17 cellular contexts compared by ENCODE assay signal in the genomic region with DNA sequence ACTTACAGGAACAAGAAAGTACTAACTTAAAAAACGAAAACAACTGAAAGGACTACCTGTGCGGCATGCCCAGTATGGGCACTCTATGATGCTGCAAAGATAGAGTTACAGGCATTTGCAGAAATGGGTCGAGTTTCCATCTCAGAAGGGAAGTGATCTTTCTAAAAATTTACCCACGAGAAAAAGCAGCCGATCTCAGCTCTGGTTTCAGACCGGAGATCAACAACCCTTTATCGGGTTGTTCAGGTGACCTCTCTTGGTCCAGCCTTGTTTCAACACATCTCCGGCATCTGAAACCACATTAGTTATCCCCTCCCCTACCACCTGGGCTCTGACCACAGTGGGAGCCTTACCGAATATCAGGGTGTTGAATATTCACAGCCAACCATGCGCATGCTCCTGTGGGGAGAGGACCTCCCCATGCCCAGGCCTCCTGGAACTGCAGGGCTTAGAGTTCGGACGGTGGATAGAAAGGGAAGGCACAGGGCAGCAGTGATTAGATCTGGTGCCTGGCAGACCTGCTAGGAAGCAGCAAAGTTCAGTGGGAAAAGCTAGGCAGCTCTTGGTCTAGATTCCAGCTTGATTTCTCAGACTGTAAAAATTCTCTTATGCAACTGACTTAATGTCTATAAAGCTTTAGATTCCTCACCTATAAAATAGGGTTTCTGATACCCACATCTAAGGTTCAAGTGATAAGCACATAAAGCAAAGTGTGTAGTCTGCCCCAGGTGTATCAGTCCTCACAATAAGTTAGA.
A peak's percentile ranks its signal among the peaks of the same experiment; 100 is the strongest.
DNase-seq lines count a peak whose midpoint lies in the region; ATAC-seq, FAIRE-seq and TF ChIP-seq lines count a peak whose summit lies in the region.
"Had no signal": no experiment of that assay in that cellular context is flagged by ENCODE, and none has a peak within 500 bp of the region (broad histone marks: within the 10 kb centered on the region; RNA-seq: fewer than 3 reads in every experiment).

No MANE protein-coding gene starts in this region.

- no peak overlapping the region for H2BK5ac ChIP-seq in trophoblast cell (ENCODE audit: low read depth, low read length, poor library complexity)

- peak overlapping the region; percentile 62 to 69 (median 67) for H3K4me3 Mint-ChIP-seq in T-cell

- no peak overlapping the region for H4K91ac ChIP-seq in trophoblast cell (ENCODE audit: low read depth, low read length)

- POLR2A ChIA-PET in T-cell (lab: Charles Lee) = no interaction called here

- H3K36me3 Mint-ChIP-seq in T-cell = no peaks in the 10 kb centered on the region
- peaks cover 7 to 48% of the 10 kb centered on the region in 2 donors for H3K36me3 Mint-ChIP-seq in activated naive CD4-positive, alpha-beta T cell treated with anti-CD3 and anti-CD28 coated beads, Interleukin-2, amount 50 U/mL, for 72 hours

- CTCF ChIA-PET in T-cell (lab: Charles Lee) = no interaction called here

- no peaks in the 10 kb centered on the region for H3K4me1 ChIP-seq in trophoblast cell (ENCODE audit: control insufficient read depth in 1 of 2, insufficient read depth in 2 of 2, low read length in 2 of 2)
- H3K4me1 ChIP-seq: prostate gland had no signal

- H4K8ac ChIP-seq in trophoblast cell (ENCODE audit: low read depth, low read length) = no peak overlapping the region

- no CpG with 5 or more reads among the region's 12 CpGs for WGBS in trophoblast cell (ENCODE audit: extremely low coverage, insufficient coverage, insufficient read length)

- H3K18ac ChIP-seq in trophoblast cell (ENCODE audit: low read length) = no peak overlapping the region

- DNase-seq in GM12892 (ENCODE audit: insufficient read length) (no peak), T-cell (peak in 18 of 34 experiments; percentile 11 to 75 (median 29)), trophoblast cell (peak; percentile 59 to 76), substantia nigra (lab: John Stamatoyannopoulos, UW) (no peak), MG63 (no peak), DMS79 treated with DMSO at 0.1 percent for 48 hours (lab: John Stamatoyannopoulos, UW) (no peak)
- DNase-seq in activated naive CD4-positive, alpha-beta T cell treated with anti-CD3 and anti-CD28 coated beads, Interleukin-2, amount 50 U/mL, for 72 hours (ENCODE audit: low spot score in 2 of 2) = peak in 1 of 2 donors; percentile 19
- DNase-seq: erythroblast, heart right ventricle, IMR-90, kidney glomerular epithelial cell, NCI-H1092 treated with DMSO at 0.1 percent for 48 hours, NCI-H446 treated with DMSO at 0.1 percent for 48 hours had no signal

- H3K27ac ChIP-seq in trophoblast cell (ENCODE audit: low read depth, low read length) = no peak overlapping the region
- H3K27ac ChIP-seq in substantia nigra (ENCODE audit: low read depth, low read length, poor library complexity, severe bottlenecking) = no peak overlapping the region
- H3K27ac ChIP-seq: BLaER1, prostate gland had no signal

- H3K27ac Mint-ChIP-seq in T-cell = peak overlapping the region; percentile 96 to 98
- H3K27ac Mint-ChIP-seq in activated naive CD4-positive, alpha-beta T cell treated with anti-CD3 and anti-CD28 coated beads, Interleukin-2, amount 50 U/mL, for 72 hours = peak overlapping the region; percentile 76 to 92

- no peak overlapping the region for H3K9ac ChIP-seq in trophoblast cell (ENCODE audit: low read length)
- H3K9ac ChIP-seq: BLaER1 had no signal

- H3K9me3 ChIP-seq in trophoblast cell (ENCODE audit: insufficient read depth, low read depth, low read length) (no peaks in the 10 kb centered on the region), MG63 (no peaks in the 10 kb centered on the region)
- H3K9me3 ChIP-seq: prostate gland had no signal

- H3K4me1 Mint-ChIP-seq in T-cell = peaks cover 65 to 85% (median 84%) of the 10 kb centered on the region in 3 donors

- ATAC-seq in T-cell (replicated peaks in 1 of 4) = peak; percentile 66 to 77 (median 71)
- ATAC-seq in activated naive CD4-positive, alpha-beta T cell treated with anti-CD3 and anti-CD28 coated beads, Interleukin-2, amount 50 U/mL, for 72 hours = peak; percentile 55 to 82
- ATAC-seq: heart right ventricle, Panc1 had no signal

- H3K4me3 ChIP-seq in trophoblast cell (ENCODE audit: low read depth, low read length) (no peak overlapping the region), MG63 (no peak overlapping the region)
- H3K4me3 ChIP-seq: BLaER1, heart right ventricle, prostate gland had no signal

- TF ChIP-seq POLR2A in GM12892 (IDR thresholded peaks at IDR 0.05; ENCODE audit: low read depth, low read length) = no peak

- H3K27me3 Mint-ChIP-seq in T-cell = no peaks in the 10 kb centered on the region

- H3K14ac ChIP-seq in trophoblast cell (ENCODE audit: low read length) = no peak overlapping the region

- H3K36me3 ChIP-seq in trophoblast cell (ENCODE audit: control insufficient read depth in 1 of 2, insufficient read depth in 2 of 2, low read length in 2 of 2) = no peaks in the 10 kb centered on the region
- no peaks in the 10 kb centered on the region for H3K36me3 ChIP-seq in MG63
- H3K36me3 ChIP-seq: BLaER1, heart right ventricle, prostate gland had no signal

- H3K79me1 ChIP-seq in trophoblast cell (ENCODE audit: low read length) = no peaks in the 10 kb centered on the region

- H2AFZ ChIP-seq in trophoblast cell (ENCODE audit: insufficient read depth, low read length, poor library complexity) = no peak overlapping the region

- H3K27me3 ChIP-seq in trophoblast cell (ENCODE audit: insufficient read depth, low read length) (no peaks in the 10 kb centered on the region), MG63 (no peaks in the 10 kb centered on the region)
- H3K27me3 ChIP-seq: BLaER1 had no signal

- no peak overlapping the region for H3K4ac ChIP-seq in trophoblast cell (ENCODE audit: low read depth, low read length)

- FAIRE-seq in GM12892 (lab: Jason Lieb, UNC) = peak; percentile 78
- FAIRE-seq: urothelium cell line had no signal

- H3K23ac ChIP-seq in trophoblast cell (ENCODE audit: low read length) = no peak overlapping the region

- H4K12ac ChIP-seq in trophoblast cell (ENCODE audit: low read depth, low read length) = no peak overlapping the region

- H2AK5ac ChIP-seq in trophoblast cell (ENCODE audit: low read length) = no peak overlapping the region

- H3K9me3 Mint-ChIP-seq in T-cell = peaks cover 5 to 10% (median 7%) of the 10 kb centered on the region in 3 donors
- peaks cover 11 to 24% of the 10 kb centered on the region in 2 donors for H3K9me3 Mint-ChIP-seq in activated naive CD4-positive, alpha-beta T cell treated with anti-CD3 and anti-CD28 coated beads, Interleukin-2, amount 50 U/mL, for 72 hours

- no peak overlapping the region for H2BK12ac ChIP-seq in trophoblast cell (ENCODE audit: low read length)

- H3K4me2 ChIP-seq in trophoblast cell (ENCODE audit: low read length) = no peak overlapping the region

- no peak overlapping the region for H2BK120ac ChIP-seq in trophoblast cell (ENCODE audit: insufficient read depth, low read length, poor library complexity)

- H3K79me2 ChIP-seq in trophoblast cell (ENCODE audit: control insufficient read depth, insufficient read depth, low read length, poor library complexity) = no peaks in the 10 kb centered on the region

Comparison
In these comparisons a context has a peak if more than half of its experiments do, and no peak if none do; other contexts are left out.
1. DNase-seq: peak in T-cell (18 of 34) and trophoblast cell (2 of 2); none in GM12892 (single experiment), substantia nigra (0 of 49), MG63 (single experiment) and DMS79 treated with DMSO at 0.1 percent for 48 hours (single experiment).